8 cellular contexts compared by ENCODE assay signal in the genomic region with DNA sequence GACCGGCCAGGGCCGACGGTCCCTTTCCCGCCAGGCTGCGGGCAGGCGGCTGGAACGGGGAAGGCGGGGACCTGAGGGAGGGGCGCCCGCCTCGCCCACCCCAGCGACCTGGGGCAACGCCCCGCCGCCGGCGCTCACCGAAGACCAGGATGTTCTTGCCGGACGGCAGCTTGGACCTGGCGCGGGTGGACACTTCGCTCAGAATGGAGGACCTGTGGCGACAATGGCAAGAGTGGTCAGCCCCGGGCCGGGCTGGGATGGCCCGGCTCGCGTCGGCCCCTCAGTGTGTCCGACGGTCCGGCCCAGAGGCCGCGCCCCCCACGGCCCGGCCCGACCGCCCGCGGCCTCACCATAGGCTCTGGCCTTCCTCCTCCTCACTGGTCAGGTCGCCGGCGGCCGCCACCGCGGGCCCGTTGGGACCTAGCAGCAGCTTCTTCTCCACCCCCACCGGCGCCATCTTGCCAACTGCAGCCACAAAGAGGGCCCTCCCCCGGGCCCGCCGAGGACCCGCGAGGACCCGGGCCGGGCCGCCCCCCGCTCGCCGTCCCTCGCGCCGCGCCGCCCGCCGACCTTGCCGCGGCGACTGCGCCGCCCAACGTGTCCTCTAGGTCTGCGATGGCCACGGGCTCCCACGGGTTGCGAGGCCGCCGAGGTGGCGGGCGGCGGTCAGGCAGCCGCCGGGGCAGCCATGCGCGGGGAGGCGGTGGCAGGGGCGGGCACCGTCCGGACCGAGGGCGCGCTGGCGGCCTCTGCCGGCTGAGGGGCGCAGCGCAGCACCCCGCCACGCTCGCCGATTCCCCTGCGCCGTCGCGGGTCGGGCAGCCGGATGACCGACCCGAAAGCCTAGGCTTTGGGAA. TPM values are rescaled to one million over a fixed set of nuclear protein-coding genes. Genes with fewer than 3 reads are reported as not detected.
A peak's percentile ranks its signal among the peaks of the same experiment; 100 is the strongest.
DNase-seq lines count a peak whose midpoint lies in the region; ATAC-seq and TF ChIP-seq lines count a peak whose summit lies in the region.

A gene (minus strand): TSS at position 475 of the 857 bp plus-strand sequence. CDS start 18 bp downstream, at position 457.

- H3K36me3 ChIP-seq in left lung, result peaks cover 0 to 29% of the 10 kb centered on the region in 2 donors

- no peaks in the 10 kb centered on the region for H3K9me3 Mint-ChIP-seq in dendritic cell treated with granulocyte-macrophage colony-stimulating factor and Interleukin-4, amounts not matched to agents 40 ng/mL and 50 ng/mL, for 4 days

- H3K27me3 Mint-ChIP-seq in dendritic cell treated with granulocyte-macrophage colony-stimulating factor and Interleukin-4, amounts not matched to agents 40 ng/mL and 50 ng/mL, for 4 days, result peaks cover 14% of the 10 kb centered on the region

- ATAC-seq in GM18868 (IDR thresholded peaks at IDR 0.05; ENCODE audit: unreplicated experiment), result peak; percentile 88
- ATAC-seq in HG03103 (IDR thresholded peaks at IDR 0.05; ENCODE audit: low read depth, unreplicated experiment), result peak; percentile 83
- ATAC-seq in left lung, result peak; percentile 96

- peaks cover 42% of the 10 kb centered on the region for H3K4me1 Mint-ChIP-seq in dendritic cell treated with granulocyte-macrophage colony-stimulating factor and Interleukin-4, amounts not matched to agents 40 ng/mL and 50 ng/mL, for 4 days (ENCODE audit: low read depth)

- H3K4me3 Mint-ChIP-seq in dendritic cell treated with granulocyte-macrophage colony-stimulating factor and Interleukin-4, amounts not matched to agents 40 ng/mL and 50 ng/mL, for 4 days, result peak within 1 kb of the TSS; percentile 90

- peak within 1 kb of the TSS; percentile 80 to 88 for H3K27ac ChIP-seq in left lung

- peaks cover 48% of the 10 kb centered on the region for H3K36me3 Mint-ChIP-seq in dendritic cell treated with granulocyte-macrophage colony-stimulating factor and Interleukin-4, amounts not matched to agents 40 ng/mL and 50 ng/mL, for 4 days (ENCODE audit: low read depth)

- peak within 1 kb of the TSS; percentile 92 to 98 for H3K4me3 ChIP-seq in left lung

- H3K27ac Mint-ChIP-seq in dendritic cell treated with granulocyte-macrophage colony-stimulating factor and Interleukin-4, amounts not matched to agents 40 ng/mL and 50 ng/mL, for 4 days, result peak within 1 kb of the TSS; percentile 81

- no peaks in the 10 kb centered on the region for H3K9me3 ChIP-seq in left lung

- peaks cover 20 to 52% of the 10 kb centered on the region in 2 donors for H3K4me1 ChIP-seq in left lung

- TF ChIP-seq CTCF in AG09319 (IDR thresholded peaks at IDR 0.05; ENCODE audit: low read depth, low read length) (peak; percentile 42), left lung (IDR thresholded peaks at IDR 0.05) (peak; percentile 86 to 90)

- no peaks in the 10 kb centered on the region for H3K27me3 ChIP-seq in left lung

- intact Hi-C loops in dendritic cell treated with granulocyte-macrophage colony-stimulating factor and Interleukin-4, amounts not matched to agents 40 ng/mL and 50 ng/mL, for 4 days (cut with micrococcal nuclease), result loop anchor here (1.0 kb wide), 1 partner anchor 23 kb away; no protein-coding TSS in a partner anchor
- intact Hi-C loops in left lung (cut with DNase I), result no loop called here

- DNase-seq in AG09319 (ENCODE audit: extremely low read depth, low read depth) (peak; percentile 36), NCI-H510A (lab: John Stamatoyannopoulos, UW) (peak; percentile 24), left lung (peak; percentile 83 to 96)
- DNase-seq in activated CD4-positive, alpha-beta T cell treated with anti-CD3 and anti-CD28 coated beads, Interleukin-2, amount 50 U/mL, for 24 hours (ENCODE audit: low read depth in 1 of 2, low spot score in 1 of 2), result peak; percentile 59 to 67
- peak; percentile 80 to 86 for DNase-seq in stimulated activated CD4-positive, alpha-beta T cell treated with anti-CD3 and anti-CD28 coated beads, Interleukin-2, amount 100 ng/mL, for 48 hours

RNA-seq across cellular contexts. Expression of the gene that starts here (rescaled TPM):
- 100 to 1,000 TPM; 118 to 141 TPM for total RNA-seq in left lung

Comparison
In these comparisons a context has a peak if more than half of its experiments do, and no peak if none do; other contexts are left out.
1. Peak in every context shown above with its lines: DNase-seq, ATAC-seq, H3K4me3 ChIP-seq and H3K27ac ChIP-seq.
2. DNase-seq: peak in every context shown above with its lines; median percentile 90 in left lung; 83 in stimulated activated CD4-positive, alpha-beta T cell treated with anti-CD3 and anti-CD28 coated beads, Interleukin-2, amount 100 ng/mL, for 48 hours; 63 in activated CD4-positive, alpha-beta T cell treated with anti-CD3 and anti-CD28 coated beads, Interleukin-2, amount 50 U/mL, for 24 hours; 36 in AG09319; 24 in NCI-H510A.